In genomic region chr1:211328084-211328694, GRCh38 we compare ENCODE assay signal across 8 cellular contexts. TPM values are rescaled to one million over a fixed set of nuclear protein-coding genes. Genes with fewer than 3 reads are reported as not detected.
DNase-seq lines count a peak whose midpoint lies in the region; ATAC-seq and TF ChIP-seq lines count a peak whose summit lies in the region.

No MANE protein-coding gene starts in this region.

- no peaks in the 10 kb centered on the region for H3K9me3 Mint-ChIP-seq in CD8-positive, alpha-beta T cell

- H3K9me3 ChIP-seq in CD8-positive, alpha-beta T cell (ENCODE audit: low read length): no peaks in the 10 kb centered on the region
- H3K9me3 ChIP-seq in HUES64 (ENCODE audit: insufficient read depth, low read depth, low read length) (no peaks in the 10 kb centered on the region), prostate gland (no peaks in the 10 kb centered on the region)
- no peaks in the 10 kb centered on the region for H3K9me3 ChIP-seq in effector memory CD4-positive, alpha-beta T cell (ENCODE audit: control insufficient read depth, low read length)

- no peak for TF ChIP-seq CTCF in CD8-positive, alpha-beta T cell (IDR thresholded peaks at IDR 0.05)
- TF ChIP-seq CTCF in prostate gland (IDR thresholded peaks at IDR 0.05): no peak

- no peaks in the 10 kb centered on the region for H3K27me3 ChIP-seq in CD8-positive, alpha-beta T cell (ENCODE audit: insufficient read depth, low read length)
- H3K27me3 ChIP-seq in HUES64 (ENCODE audit: insufficient read depth, low read length) (peaks cover 9% of the 10 kb centered on the region), prostate gland (replicated peaks; ENCODE audit: insufficient read depth) (no peaks in the 10 kb centered on the region)
- no peaks in the 10 kb centered on the region for H3K27me3 ChIP-seq in effector memory CD4-positive, alpha-beta T cell (replicated peaks; ENCODE audit: control insufficient read depth, insufficient read depth, low read length, poor library complexity, severe bottlenecking)

- H3K4me3 ChIP-seq in CD8-positive, alpha-beta T cell (ENCODE audit: low read depth, low read length): peak overlapping the region; percentile 68
- H3K4me3 ChIP-seq in HUES64 (ENCODE audit: low read length) (0 out of 2 replicates have a peak overlapping the region, but pooled peaks have one; percentile 61), prostate gland (no peak overlapping the region)
- H3K4me3 ChIP-seq in effector memory CD4-positive, alpha-beta T cell (ENCODE audit: insufficient read depth, low read depth, low read length, poor library complexity, severe bottlenecking): peak overlapping the region; percentile 85

- H3K4me1 ChIP-seq in CD8-positive, alpha-beta T cell (ENCODE audit: insufficient read depth, low read length): peaks cover 51% of the 10 kb centered on the region
- H3K4me1 ChIP-seq in HUES64 (ENCODE audit: insufficient read depth, low read length) (peaks cover 37% of the 10 kb centered on the region), prostate gland (replicated peaks) (no peaks in the 10 kb centered on the region)
- H3K4me1 ChIP-seq in effector memory CD4-positive, alpha-beta T cell (ENCODE audit: control insufficient read depth, insufficient read depth, low read length, poor library complexity, severe bottlenecking): peaks cover 47% of the 10 kb centered on the region

- H3K27ac Mint-ChIP-seq in CD8-positive, alpha-beta T cell: peak overlapping the region; percentile 97

- H3K27me3 Mint-ChIP-seq in CD8-positive, alpha-beta T cell (ENCODE audit: low read depth): no peaks in the 10 kb centered on the region

- H3K9ac ChIP-seq in HUES64 (ENCODE audit: low read depth, low read length): no peak overlapping the region

- TF ChIP-seq POLR2A in prostate gland (IDR thresholded peaks at IDR 0.05): no peak

- ATAC-seq in CD8-positive, alpha-beta T cell: no peak
- ATAC-seq in GM18519 (IDR thresholded peaks at IDR 0.05; ENCODE audit: low FRiP score, unreplicated experiment) (no peak), HG03432 (IDR thresholded peaks at IDR 0.05; ENCODE audit: unreplicated experiment) (no peak)

- POLR2A ChIA-PET in CD8-positive, alpha-beta T cell (lab: Charles Lee): interaction anchor here (0.9 to 3.3 kb wide), 8 partner anchors 8 to 87 kb away, joined by 3 to 15 read pairs (median 4); no protein-coding TSS in a partner anchor

- 82% methylated on average over 11 of the region's 11 CpGs for WGBS in HUES64
- WGBS in prostate gland: 78% methylated on average over 11 of the region's 11 CpGs

- CTCF ChIA-PET in CD8-positive, alpha-beta T cell (lab: Charles Lee): interaction anchor here (0.9 to 4.4 kb wide), 6 partner anchors 11 to 186 kb away, joined by 5 to 22 read pairs (median 8); no protein-coding TSS in a partner anchor

- intact Hi-C loops in CD8-positive, alpha-beta T cell (cut with DNase I, micrococcal nuclease): loop anchor here in 1 of 2 experiments (5.0 kb wide), 3 partner anchors 71 to 254 kb away; partner anchors contain the start of gene RCOR3
- intact Hi-C loops in prostate gland (cut with DNase I): loop anchor here (5.0 to 10.0 kb wide), 3 partner anchors 54 to 327 kb away; no protein-coding TSS in a partner anchor

- H3K27ac ChIP-seq in CD8-positive, alpha-beta T cell (ENCODE audit: low read depth, low read length): peak overlapping the region; percentile 65
- H3K27ac ChIP-seq in HUES64 (ENCODE audit: low read depth, low read length) (no peak overlapping the region), prostate gland (peak overlapping the region; percentile 77 to 83)
- peak overlapping the region; percentile 76 for H3K27ac ChIP-seq in effector memory CD4-positive, alpha-beta T cell (ENCODE audit: insufficient read depth, low read length, poor library complexity, severe bottlenecking)

- peaks cover 71% of the 10 kb centered on the region for H3K4me1 Mint-ChIP-seq in CD8-positive, alpha-beta T cell (ENCODE audit: low read depth)

- H3K4me3 Mint-ChIP-seq in CD8-positive, alpha-beta T cell: peak overlapping the region; percentile 94

- DNase-seq in CD8-positive, alpha-beta T cell: no peak
- no peak for DNase-seq in effector memory CD4-positive, alpha-beta T cell
- DNase-seq in prostate gland (ENCODE audit: low spot score) (no peak), NCI-H1436 (lab: John Stamatoyannopoulos, UW) (no peak), NCI-H1092 treated with DMSO at 0.1 percent for 48 hours (lab: John Stamatoyannopoulos, UW) (no peak)

- peaks cover 25% of the 10 kb centered on the region for H3K36me3 Mint-ChIP-seq in CD8-positive, alpha-beta T cell

- no peaks in the 10 kb centered on the region for H3K36me3 ChIP-seq in CD8-positive, alpha-beta T cell (ENCODE audit: insufficient read depth, low read length)
- H3K36me3 ChIP-seq in HUES64 (ENCODE audit: insufficient read depth, low read length) (no peaks in the 10 kb centered on the region), prostate gland (no peaks in the 10 kb centered on the region)
- no peaks in the 10 kb centered on the region for H3K36me3 ChIP-seq in effector memory CD4-positive, alpha-beta T cell (ENCODE audit: control insufficient read depth, insufficient read depth, low read length)

RNA-seq across cellular contexts. Expression of gene TRAF5, which starts 1.6 kb away (rescaled TPM):
- 10 to 100 TPM; 20.5 to 24.0 TPM for total RNA-seq in CD8-positive, alpha-beta T cell
- 15.0 TPM for polyA plus RNA-seq in HUES64 (2013, experiment 1 of 2)
- 13.2 TPM for polyA plus RNA-seq in HUES64 (2013, experiment 2 of 2)
- 10 to 100 TPM in 1 of 2 donors, 1 to 10 TPM in 1; 8.0 to 12.6 TPM for total RNA-seq in prostate gland

Comparison
In these comparisons a context has a peak if more than half of its experiments do, and no peak if none do; other contexts are left out.
1. H3K4me3 ChIP-seq: peak in CD8-positive, alpha-beta T cell (single experiment), HUES64 (single experiment) and effector memory CD4-positive, alpha-beta T cell (single experiment); none in prostate gland (0 of 2).